25 cellular contexts compared by ENCODE assay signal in the genomic region with DNA sequence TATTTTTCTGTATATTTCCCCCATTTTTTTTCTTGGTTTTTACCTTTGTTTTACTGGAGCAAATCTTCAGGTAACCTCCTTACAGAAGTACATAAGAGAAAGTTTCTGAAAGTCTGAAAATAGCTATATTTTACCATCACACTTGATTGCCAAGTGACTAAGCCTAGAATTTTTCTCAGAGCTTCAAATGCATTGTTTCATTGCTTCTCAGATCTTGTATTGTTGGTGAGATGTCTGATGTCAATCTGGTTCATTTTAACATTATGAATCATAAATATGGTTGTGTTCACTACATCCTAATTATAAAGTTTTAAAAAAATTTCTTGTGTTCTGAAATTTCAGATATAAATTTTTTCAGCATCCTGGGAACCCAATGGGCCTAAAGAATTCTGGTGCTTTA.
A peak's percentile ranks its signal among the peaks of the same experiment; 100 is the strongest.
DNase-seq lines count a peak whose midpoint lies in the region; ATAC-seq and TF ChIP-seq lines count a peak whose summit lies in the region.
"Had no signal": no experiment of that assay in that cellular context is flagged by ENCODE, and none has a peak within 500 bp of the region (broad histone marks: within the 10 kb centered on the region; RNA-seq: fewer than 3 reads in every experiment).

No MANE protein-coding gene starts in this region.

- no peaks in the 10 kb centered on the region for H3K36me3 ChIP-seq in left ventricle myocardium inferior
- H3K36me3 ChIP-seq: Peyer's patch, SJSA1 had no signal

- H3K27ac Mint-ChIP-seq in chondrocyte (ENCODE audit: unreplicated experiment) = peak overlapping the region; percentile 57
- H3K27ac Mint-ChIP-seq: CD8-positive, alpha-beta memory T cell had no signal

- H3K4me1 Mint-ChIP-seq in chondrocyte (ENCODE audit: low read depth) = peaks cover 93% of the 10 kb centered on the region

- no peaks in the 10 kb centered on the region for H3K27me3 Mint-ChIP-seq in chondrocyte (ENCODE audit: low read depth)

- no peaks in the 10 kb centered on the region for H3K27me3 ChIP-seq in left ventricle myocardium inferior (ENCODE audit: low read depth)
- H3K27me3 ChIP-seq: Peyer's patch, SJSA1 had no signal

- H3K4me3 ChIP-seq in left ventricle myocardium inferior = no peak overlapping the region
- H3K4me3 ChIP-seq: Peyer's patch, SJSA1 had no signal

- intact Hi-C loops in left ventricle myocardium inferior (cut with micrococcal nuclease) = loop anchor here (10.0 kb wide), 1 partner anchor 542 kb away; no protein-coding TSS in a partner anchor
- intact Hi-C loops in Right ventricle myocardium inferior (cut with DNase I) = loop anchor here (5.0 kb wide), 1 partner anchor 539 kb away; no protein-coding TSS in a partner anchor

- peak overlapping the region; percentile 23 for H3K27ac ChIP-seq in left ventricle myocardium inferior (replicated peaks)
- H3K27ac ChIP-seq: C4-2B, Peyer's patch, SJSA1 had no signal

- H3K4me3 Mint-ChIP-seq in chondrocyte (ENCODE audit: unreplicated experiment) = no peak overlapping the region

- no peaks in the 10 kb centered on the region for H3K9me3 ChIP-seq in left ventricle myocardium inferior (replicated peaks)
- H3K9me3 ChIP-seq: Peyer's patch, SJSA1 had no signal

- DNase-seq in left ventricle myocardium inferior (no peak), Right ventricle myocardium inferior (ENCODE audit: missing footprints) (no peak), chondrocyte (ENCODE audit: low spot score) (no peak), iris pigment epithelial cell (ENCODE audit: low read depth) (peak; percentile 30), NCI-H2029 treated with DMSO at 0.1 percent for 48 hours (lab: John Stamatoyannopoulos, UW) (no peak), HuH-7.5 (ENCODE audit: low spot score) (no peak)
- DNase-seq in stimulated activated naive CD8-positive, alpha-beta T cell treated with anti-CD3 and anti-CD28 coated beads, Interleukin-15, Interleukin-2, amounts not matched to agents 100 U/mL and 50 U/mL, for 24 hours = no peak
- DNase-seq: 8988T; CD8-positive, alpha-beta memory T cell; DMS53; EL; GF-D8; GOT3; HCEC 1CT; KBM-7; NCI-H1105; NCI-H146; NCI-H2029; NCI-H2171; NCI-H345; NCI-H524; NCI-H774; Peyer's patch had no signal

- no peaks in the 10 kb centered on the region for H3K36me3 Mint-ChIP-seq in chondrocyte (ENCODE audit: low read depth)
- H3K36me3 Mint-ChIP-seq: CD8-positive, alpha-beta memory T cell had no signal

- TF ChIP-seq CTCF in left ventricle myocardium inferior (IDR thresholded peaks at IDR 0.05; ENCODE audit: borderline replicate concordance) (no peak), chondrocyte (IDR thresholded peaks at IDR 0.05) (no peak)

- peaks cover 10% of the 10 kb centered on the region for H3K9me3 Mint-ChIP-seq in chondrocyte (ENCODE audit: low read depth)
- H3K9me3 Mint-ChIP-seq: CD8-positive, alpha-beta memory T cell had no signal

- H3K4me1 ChIP-seq in left ventricle myocardium inferior = peaks cover 29% of the 10 kb centered on the region
- H3K4me1 ChIP-seq: Peyer's patch had no signal

- ATAC-seq in Right ventricle myocardium inferior = no peak
- no peak for ATAC-seq in stimulated activated naive CD8-positive, alpha-beta T cell treated with anti-CD3 and anti-CD28 coated beads, Interleukin-15, Interleukin-2, amounts not matched to agents 100 U/mL and 50 U/mL, for 24 hours
